ENCODE assay signal across 9 cellular contexts in genomic region chrX:40570346-40571093, GRCh38. TPM values are rescaled to one million over a fixed set of nuclear protein-coding genes. Genes with fewer than 3 reads are reported as not detected.
DNase-seq lines count a peak whose midpoint lies in the region; ATAC-seq, FAIRE-seq and TF ChIP-seq lines count a peak whose summit lies in the region.
"Had no signal": no experiment of that assay in that cellular context is flagged by ENCODE, and none has a peak within 500 bp of the region (broad histone marks: within the 10 kb centered on the region; RNA-seq: fewer than 3 reads in every experiment).

No MANE protein-coding gene starts in this region.

- H3K36me3 ChIP-seq in A673 (ENCODE audit: insufficient read depth, low read length, poor library complexity, severe bottlenecking), result no peaks in the 10 kb centered on the region
- no peaks in the 10 kb centered on the region for H3K36me3 ChIP-seq in MM.1S (replicated peaks; ENCODE audit: insufficient read depth, low read length)
- H3K36me3 ChIP-seq in astrocyte (ENCODE audit: insufficient read depth, low read length), result no peaks in the 10 kb centered on the region
- H3K36me3 ChIP-seq: heart right ventricle had no signal

- no peak for ATAC-seq in HG03565 (IDR thresholded peaks at IDR 0.05; ENCODE audit: unreplicated experiment)
- ATAC-seq: heart right ventricle had no signal

- TF ChIP-seq CTCF in A673 (conservative IDR thresholded peaks at IDR 0.05; ENCODE audit: low read depth, low read length) (no peak), MM.1S (IDR thresholded peaks at IDR 0.05; ENCODE audit: low read length) (no peak), astrocyte (IDR thresholded peaks at IDR 0.05; ENCODE audit: insufficient read depth, low read depth, low read length) (no peak)

- H3K4me3 ChIP-seq in A673 (ENCODE audit: low read depth, low read length, poor library complexity, severe bottlenecking) (no peak overlapping the region), MM.1S (ENCODE audit: low read length) (peak overlapping the region; percentile 33; the same call in 1 of the 2 replicates), astrocyte (ENCODE audit: insufficient read depth, low read depth, low read length) (no peak overlapping the region)
- H3K4me3 ChIP-seq: heart right ventricle had no signal

- POLR2A ChIA-PET in A673 (lab: Charles Lee; ENCODE audit: low non-redundant PET), result no interaction called here

- peak; percentile 23 for TF ChIP-seq POLR2A in GM18526 (IDR thresholded peaks at IDR 0.05; ENCODE audit: extremely low read depth, insufficient read length)

- H3K9ac ChIP-seq in MM.1S (ENCODE audit: low read length), result no peak overlapping the region
- H3K9ac ChIP-seq in astrocyte (ENCODE audit: low read length), result no peak overlapping the region

- no peak for DNase-seq in A673 (ENCODE audit: low spot score)
- no peak for DNase-seq in MM.1S
- DNase-seq in astrocyte (ENCODE audit: low read depth), result no peak
- no peak for DNase-seq in NAMALWA (ENCODE audit: low spot score)
- DNase-seq in NCI-H69 (lab: John Stamatoyannopoulos, UW), result no peak
- no peak for DNase-seq in frontal cortex (ENCODE audit: low spot score in 2 of 2)
- DNase-seq: heart right ventricle had no signal

- no peaks in the 10 kb centered on the region for H3K36me3 Mint-ChIP-seq in astrocyte (ENCODE audit: low read depth, unreplicated experiment)

- FAIRE-seq in astrocyte (lab: Jason Lieb, UNC) (no peak), frontal cortex (lab: Jason Lieb, UNC) (no peak)

- H3K27ac ChIP-seq in A673 (ENCODE audit: low read depth, low read length, poor library complexity, severe bottlenecking), result peak overlapping the region; percentile 42
- H3K27ac ChIP-seq in MM.1S (ENCODE audit: low read length), result no peak overlapping the region
- H3K27ac ChIP-seq in astrocyte (ENCODE audit: low read depth, low read length), result no peak overlapping the region

- BruUV-seq in A673 (replicated peaks; lab: Mats Ljungman, UMichigan), result TSS peak; percentile 96

- H3K4me2 ChIP-seq in MM.1S (ENCODE audit: low read depth, low read length), result no peak overlapping the region; the same call in 1 of the 2 replicates
- H3K4me2 ChIP-seq in astrocyte (ENCODE audit: low read length), result no peak overlapping the region

- H3F3A ChIP-seq in MM.1S (ENCODE audit: insufficient read depth, low read length), result no peaks in the 10 kb centered on the region

- peaks cover 6% of the 10 kb centered on the region for H3K4me1 Mint-ChIP-seq in astrocyte (ENCODE audit: low read depth, unreplicated experiment)

- H2AFZ ChIP-seq in MM.1S (ENCODE audit: low read length), result peak overlapping the region; percentile 51; the same call in 1 of the 2 replicates
- H2AFZ ChIP-seq in astrocyte (ENCODE audit: low read depth, low read length), result no peak overlapping the region

- CTCF ChIA-PET in A673 (lab: Charles Lee), result no interaction called here

- H3K9me3 ChIP-seq in A673 (ENCODE audit: low read depth, low read length, poor library complexity, severe bottlenecking) (no peaks in the 10 kb centered on the region), MM.1S (replicated peaks; ENCODE audit: insufficient read depth, low read length) (no peaks in the 10 kb centered on the region), astrocyte (ENCODE audit: insufficient read depth, low read depth, low read length) (no peaks in the 10 kb centered on the region)
- H3K9me3 ChIP-seq: heart right ventricle had no signal

- intact Hi-C loops in A673 (cut with micrococcal nuclease; ENCODE audit: unreplicated experiment), result no loop called here

- H4K20me1 ChIP-seq in MM.1S (ENCODE audit: insufficient read depth, low read length), result no peaks in the 10 kb centered on the region
- no peaks in the 10 kb centered on the region for H4K20me1 ChIP-seq in astrocyte (ENCODE audit: insufficient read depth, low read length)

- H3K27ac Mint-ChIP-seq in astrocyte (ENCODE audit: unreplicated experiment), result peak overlapping the region; percentile 34

- H3K27me3 ChIP-seq in A673 (replicated peaks; ENCODE audit: insufficient read depth, low read depth, low read length, poor library complexity) (no peaks in the 10 kb centered on the region), MM.1S (replicated peaks; ENCODE audit: insufficient read depth, low read length) (no peaks in the 10 kb centered on the region), astrocyte (ENCODE audit: insufficient read depth, low read length) (no peaks in the 10 kb centered on the region)

- no peaks in the 10 kb centered on the region for H3K9me3 Mint-ChIP-seq in astrocyte (ENCODE audit: unreplicated experiment)

- no peaks in the 10 kb centered on the region for H3K27me3 Mint-ChIP-seq in astrocyte (ENCODE audit: low read depth, unreplicated experiment)

- no peaks in the 10 kb centered on the region for H3K9me2 ChIP-seq in MM.1S (replicated peaks; ENCODE audit: insufficient read depth, low read length)

- H3K4me1 ChIP-seq in A673 (ENCODE audit: insufficient read depth, low read length, poor library complexity, severe bottlenecking) (no peaks in the 10 kb centered on the region), MM.1S (ENCODE audit: low read length) (no peaks in the 10 kb centered on the region), astrocyte (ENCODE audit: insufficient read depth, low read length) (no peaks in the 10 kb centered on the region)

- no peak overlapping the region for H3K4me3 Mint-ChIP-seq in astrocyte (ENCODE audit: unreplicated experiment)

- H3K79me2 ChIP-seq in MM.1S (ENCODE audit: low read length), result no peaks in the 10 kb centered on the region
- H3K79me2 ChIP-seq in astrocyte (ENCODE audit: insufficient read depth, low read length), result no peaks in the 10 kb centered on the region

RNA-seq across cellular contexts. Expression of gene ATP6AP2, which starts 10.2 kb away (rescaled TPM):
- 72.9 and 73.8 TPM in 2 replicates for total RNA-seq in A673 (2021)
- 153 and 185 TPM in 2 replicates for total RNA-seq in astrocyte
- 106 TPM for total RNA-seq in frontal cortex

RNA-seq across cellular contexts. Expression of gene MPC1L, which starts 52.7 kb away (rescaled TPM):
- total RNA-seq in A673 (2021), result not detected in 2 replicates
- total RNA-seq in astrocyte, result not detected in 2 replicates
- total RNA-seq in frontal cortex, result not detected
- total RNA-seq: heart right ventricle had no signal
